Comparison of ENCODE assay signal across 17 cellular contexts in genomic region chr20:25088267-25088666, GRCh38. TPM values are rescaled to one million over a fixed set of nuclear protein-coding genes. Genes with fewer than 3 reads are reported as not detected.
DNase-seq lines count a peak whose midpoint lies in the region; ATAC-seq and TF ChIP-seq lines count a peak whose summit lies in the region.
"Had no signal": no experiment of that assay in that cellular context is flagged by ENCODE, and none has a peak within 500 bp of the region (broad histone marks: within the 10 kb centered on the region; RNA-seq: fewer than 3 reads in every experiment).

No MANE protein-coding gene starts in this region.

- H3K4me3 ChIP-seq in DND-41 (ENCODE audit: low read depth in 1 of 2, low read length in 2 of 2) (no peak overlapping the region), neuronal stem cell (ENCODE audit: low read length in 2 of 2) (no peak overlapping the region)
- H3K4me3 ChIP-seq: HAP-1 had no signal

- no peak overlapping the region for H4K91ac ChIP-seq in neuronal stem cell (ENCODE audit: low read depth, low read length, poor library complexity)

- no peak for ATAC-seq in DND-41 (ENCODE audit: insufficient read depth, low read depth)
- ATAC-seq: CD8-positive, alpha-beta T cell had no signal

- H3K79me2 ChIP-seq in DND-41 (ENCODE audit: insufficient read depth, low read length): peaks cover 3% of the 10 kb centered on the region; the same call in 1 of the 2 replicates

- H3K79me1 ChIP-seq in neuronal stem cell (ENCODE audit: low read depth, low read length): no peaks in the 10 kb centered on the region

- H3K18ac ChIP-seq in neuronal stem cell (ENCODE audit: low read length): no peak overlapping the region

- H3K4ac ChIP-seq in neuronal stem cell (ENCODE audit: low read length): no peak overlapping the region

- no peak overlapping the region for H2BK15ac ChIP-seq in neuronal stem cell (ENCODE audit: low read length)

- H2BK120ac ChIP-seq in neuronal stem cell (ENCODE audit: low read depth, low read length): no peak overlapping the region

- H3K23ac ChIP-seq in neuronal stem cell (ENCODE audit: low read depth, low read length, poor library complexity): no peak overlapping the region

- no peak overlapping the region for H2BK5ac ChIP-seq in neuronal stem cell (ENCODE audit: low read length)

- DNase-seq in DND-41: no peak
- peak; percentile 8 for DNase-seq in RPMI8226
- no peak for DNase-seq in neuronal stem cell (ENCODE audit: low spot score)
- DNase-seq in NK-92 (lab: John Stamatoyannopoulos, UW; ENCODE audit: unreplicated experiment): no peak
- no peak for DNase-seq in inferior parietal cortex (ENCODE audit: extremely low spot score)
- DNase-seq: Caco-2; CD4-positive, CD25-positive, alpha-beta regulatory T cell; DMS153; EL; GDM1; GOT3; HFFc6 had no signal

- H4K8ac ChIP-seq in neuronal stem cell (ENCODE audit: low read depth, low read length): no peak overlapping the region

- TF ChIP-seq CTCF in DND-41 (IDR thresholded peaks at IDR 0.05; ENCODE audit: borderline replicate concordance, extremely low read depth, low read length, poor library complexity, severe bottlenecking): no peak

- H3K4me2 ChIP-seq in DND-41 (ENCODE audit: insufficient read depth, low read length) (no peak overlapping the region), neuronal stem cell (ENCODE audit: insufficient read depth, low read length, poor library complexity, severe bottlenecking) (no peak overlapping the region)

- H3K4me1 ChIP-seq in DND-41 (ENCODE audit: insufficient read depth, low read length) (peaks cover 76% of the 10 kb centered on the region), neuronal stem cell (ENCODE audit: control insufficient read depth in 2 of 2, insufficient read depth in 1 of 2, low read depth in 1 of 2, low read length in 2 of 2) (peaks cover 12 to 16% of the 10 kb centered on the region in 2 donors)
- H3K4me1 ChIP-seq: Caco-2, HAP-1 had no signal

- H3K27ac ChIP-seq in DND-41 (ENCODE audit: low read length): peak overlapping the region; percentile 55
- peak overlapping the region; percentile 97 for H3K27ac ChIP-seq in KOPT-K1 (ENCODE audit: low read depth, low read length, poor library complexity, severe bottlenecking)
- no peak overlapping the region for H3K27ac ChIP-seq in neuronal stem cell (replicated peaks; ENCODE audit: low read length)
- H3K27ac ChIP-seq: C4-2B had no signal

- H3K14ac ChIP-seq in neuronal stem cell (ENCODE audit: low read length): no peak overlapping the region

- no peak overlapping the region for H2AK5ac ChIP-seq in neuronal stem cell (ENCODE audit: low read depth, low read length)

- H3K9ac ChIP-seq in DND-41 (ENCODE audit: low read depth, low read length) (no peak overlapping the region), neuronal stem cell (ENCODE audit: low read depth, low read length, poor library complexity) (no peak overlapping the region)

- H4K20me1 ChIP-seq in DND-41 (ENCODE audit: insufficient read depth, low read length): no peaks in the 10 kb centered on the region

- peaks cover 16% of the 10 kb centered on the region for H3K27me3 ChIP-seq in DND-41 (ENCODE audit: insufficient read depth, low read length, poor library complexity)
- peaks cover 13 to 62% (median 36%) of the 10 kb centered on the region in 3 experiments for H3K27me3 ChIP-seq in neuronal stem cell (ENCODE audit: control insufficient read depth in 3 of 3, insufficient read depth in 3 of 3, low read depth in 1 of 3, low read length in 3 of 3)

- no peak overlapping the region for H2BK12ac ChIP-seq in neuronal stem cell (ENCODE audit: low read length)

- H2AFZ ChIP-seq in DND-41 (ENCODE audit: low read depth, low read length) (no peak overlapping the region), neuronal stem cell (ENCODE audit: low read length) (no peak overlapping the region)

- H3K9me3 ChIP-seq in DND-41 (ENCODE audit: insufficient read depth, low read length, severe bottlenecking) (peaks cover 6% of the 10 kb centered on the region), KOPT-K1 (ENCODE audit: insufficient read depth, low read length, poor library complexity, severe bottlenecking) (peaks cover 17% of the 10 kb centered on the region), neuronal stem cell (replicated peaks in 1 of 2; ENCODE audit: control insufficient read depth in 2 of 2, insufficient read depth in 1 of 2, low read depth in 1 of 2, low read length in 2 of 2) (peaks cover 1 to 5% of the 10 kb centered on the region in 2 donors)
- H3K9me3 ChIP-seq: HAP-1 had no signal

- WGBS in neuronal stem cell (ENCODE audit: extremely low coverage in 2 of 2, insufficient read length in 2 of 2, insufficient replicate concordance in 1 of 2), 2 donors: no CpG with 5 or more reads among the region's 6 CpGs

- no peaks in the 10 kb centered on the region for H3K36me3 ChIP-seq in DND-41 (ENCODE audit: insufficient read depth, low read length)
- H3K36me3 ChIP-seq in KOPT-K1 (ENCODE audit: insufficient read depth, low read length): no peaks in the 10 kb centered on the region
- H3K36me3 ChIP-seq in neuronal stem cell (replicated peaks in 1 of 2; ENCODE audit: control insufficient read depth in 2 of 2, insufficient read depth in 2 of 2, low read length in 2 of 2): no peaks in the 10 kb centered on the region
- H3K36me3 ChIP-seq: HAP-1 had no signal

RNA-seq across cellular contexts. Expression of gene VSX1, which starts 6.3 kb away (rescaled TPM):
- polyA plus RNA-seq in neuronal stem cell (2013, experiment 1 of 2): 0.73 TPM
- polyA plus RNA-seq in neuronal stem cell (2013, experiment 2 of 2): 0.78 TPM
- polyA plus RNA-seq: BJ; CD4-positive, CD25-positive, alpha-beta regulatory T cell had no signal

RNA-seq across cellular contexts. Expression of gene ACSS1, which starts 30.3 kb away (rescaled TPM):
- polyA plus RNA-seq in neuronal stem cell (2013, experiment 1 of 2): 0.24 TPM
- 0.26 TPM for polyA plus RNA-seq in neuronal stem cell (2013, experiment 2 of 2)
